Comparison of ENCODE assay signal across 1 cellular context in the genomic region with DNA sequence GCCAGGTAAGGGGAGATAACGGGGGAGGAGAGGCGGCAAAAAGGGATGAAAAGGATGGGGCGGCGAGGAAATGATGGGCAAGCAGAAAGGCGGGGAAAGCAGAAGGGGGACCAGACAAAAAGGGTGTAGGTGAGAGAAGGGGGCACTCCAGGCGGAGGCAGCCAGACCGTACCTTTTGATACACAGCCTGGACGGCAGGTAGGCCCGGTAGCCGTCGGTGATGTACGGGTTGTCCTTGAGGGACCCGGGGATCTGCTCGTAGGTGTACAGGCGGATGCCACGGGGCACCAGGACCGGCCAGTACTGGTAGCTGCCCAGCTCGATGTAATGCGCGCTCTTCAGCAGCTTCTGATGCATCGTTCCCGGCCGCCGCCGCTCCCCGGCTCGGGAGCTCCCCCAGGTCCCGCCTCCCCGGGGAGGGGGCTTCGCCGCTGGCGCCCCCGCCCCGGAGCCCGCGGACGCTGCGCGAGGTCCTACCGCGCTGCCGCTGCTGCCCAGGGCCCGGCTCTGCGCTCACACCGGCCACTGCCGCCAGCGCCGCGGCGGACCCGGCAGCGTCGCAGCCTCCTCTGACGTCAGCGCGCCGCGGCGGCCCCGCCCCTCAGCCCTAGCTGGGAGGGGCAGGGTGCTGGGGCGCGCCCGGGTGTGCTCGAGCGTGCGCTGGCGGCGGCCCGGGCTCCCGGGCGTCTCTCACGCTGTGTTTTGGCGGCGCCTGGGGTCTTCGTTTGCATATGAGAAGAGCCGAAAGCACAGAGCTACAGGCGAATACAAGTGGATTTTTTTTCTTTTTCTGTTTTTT.
TF ChIP-seq lines count a peak whose summit lies in the region.

PAQR3 (minus strand) TSS at position 571 of the 799 bp plus-strand sequence; CDS start at position 357, 214 bp downstream.

TF ChIP-seq in HEK293, 187 proteins besides CTCF, POLR2A, EP300 and RAD21 (continued from another document and continues in another):
- no peak for TF ChIP-seq ZNF558 (tag by site-specific recombination; IDR thresholded peaks at IDR 0.05)
- TF ChIP-seq ZNF610 (tag by site-specific recombination; IDR thresholded peaks at IDR 0.05; ENCODE audit: borderline replicate concordance): no peak
- no peak for TF ChIP-seq ZNF433 (tag by site-specific recombination; IDR thresholded peaks at IDR 0.05; ENCODE audit: low read depth)
- no peak for TF ChIP-seq KLF17 (tag by site-specific recombination; IDR thresholded peaks at IDR 0.05)
- TF ChIP-seq, protein P1, sequence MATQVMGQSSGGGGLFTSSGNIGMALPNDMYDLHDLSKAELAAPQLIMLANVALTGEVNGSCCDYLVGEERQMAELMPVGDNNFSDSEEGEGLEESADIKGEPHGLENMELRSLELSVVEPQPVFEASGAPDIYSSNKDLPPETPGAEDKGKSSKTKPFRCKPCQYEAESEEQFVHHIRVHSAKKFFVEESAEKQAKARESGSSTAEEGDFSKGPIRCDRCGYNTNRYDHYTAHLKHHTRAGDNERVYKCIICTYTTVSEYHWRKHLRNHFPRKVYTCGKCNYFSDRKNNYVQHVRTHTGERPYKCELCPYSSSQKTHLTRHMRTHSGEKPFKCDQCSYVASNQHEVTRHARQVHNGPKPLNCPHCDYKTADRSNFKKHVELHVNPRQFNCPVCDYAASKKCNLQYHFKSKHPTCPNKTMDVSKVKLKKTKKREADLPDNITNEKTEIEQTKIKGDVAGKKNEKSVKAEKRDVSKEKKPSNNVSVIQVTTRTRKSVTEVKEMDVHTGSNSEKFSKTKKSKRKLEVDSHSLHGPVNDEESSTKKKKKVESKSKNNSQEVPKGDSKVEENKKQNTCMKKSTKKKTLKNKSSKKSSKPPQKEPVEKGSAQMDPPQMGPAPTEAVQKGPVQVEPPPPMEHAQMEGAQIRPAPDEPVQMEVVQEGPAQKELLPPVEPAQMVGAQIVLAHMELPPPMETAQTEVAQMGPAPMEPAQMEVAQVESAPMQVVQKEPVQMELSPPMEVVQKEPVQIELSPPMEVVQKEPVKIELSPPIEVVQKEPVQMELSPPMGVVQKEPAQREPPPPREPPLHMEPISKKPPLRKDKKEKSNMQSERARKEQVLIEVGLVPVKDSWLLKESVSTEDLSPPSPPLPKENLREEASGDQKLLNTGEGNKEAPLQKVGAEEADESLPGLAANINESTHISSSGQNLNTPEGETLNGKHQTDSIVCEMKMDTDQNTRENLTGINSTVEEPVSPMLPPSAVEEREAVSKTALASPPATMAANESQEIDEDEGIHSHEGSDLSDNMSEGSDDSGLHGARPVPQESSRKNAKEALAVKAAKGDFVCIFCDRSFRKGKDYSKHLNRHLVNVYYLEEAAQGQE (tag by site-specific recombination; IDR thresholded peaks at IDR 0.05): no peak; the same call in 1 of the 2 replicates
- TF ChIP-seq ZNF518A (tag by site-specific recombination; conservative IDR thresholded peaks at IDR 0.05; ENCODE audit: low read depth): no peak
- TF ChIP-seq ZNF112 (tag by site-specific recombination; IDR thresholded peaks at IDR 0.05): no peak
- TF ChIP-seq ZNF692 (tag by site-specific recombination; IDR thresholded peaks at IDR 0.05): no peak
- 0 out of 2 replicates have a peak, but pooled peaks have one; percentile 9 for TF ChIP-seq ZFHX2 (tag by site-specific recombination; conservative IDR thresholded peaks at IDR 0.05)
- TF ChIP-seq GLI2 (tag by site-specific recombination; IDR thresholded peaks at IDR 0.05; ENCODE audit: borderline replicate concordance, low read depth): no peak
- no peak for TF ChIP-seq BCL11B (tag by site-specific recombination; IDR thresholded peaks at IDR 0.05; ENCODE audit: low read depth)
- TF ChIP-seq, protein P2, sequence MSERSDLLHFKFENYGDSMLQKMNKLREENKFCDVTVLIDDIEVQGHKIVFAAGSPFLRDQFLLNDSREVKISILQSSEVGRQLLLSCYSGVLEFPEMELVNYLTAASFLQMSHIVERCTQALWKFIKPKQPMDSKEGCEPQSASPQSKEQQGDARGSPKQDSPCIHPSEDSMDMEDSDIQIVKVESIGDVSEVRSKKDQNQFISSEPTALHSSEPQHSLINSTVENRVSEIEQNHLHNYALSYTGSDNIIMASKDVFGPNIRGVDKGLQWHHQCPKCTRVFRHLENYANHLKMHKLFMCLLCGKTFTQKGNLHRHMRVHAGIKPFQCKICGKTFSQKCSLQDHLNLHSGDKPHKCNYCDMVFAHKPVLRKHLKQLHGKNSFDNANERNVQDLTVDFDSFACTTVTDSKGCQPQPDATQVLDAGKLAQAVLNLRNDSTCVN (tag by site-specific recombination; optimal IDR thresholded peaks at IDR 0.05): peak; percentile 60
- no peak for TF ChIP-seq PRDM2 (tag by site-specific recombination; IDR thresholded peaks at IDR 0.05; ENCODE audit: borderline replicate concordance)
- no peak for TF ChIP-seq KLF1 (tag by site-specific recombination; IDR thresholded peaks at IDR 0.05)
- TF ChIP-seq ZBTB8A (tag by site-specific recombination; IDR thresholded peaks at IDR 0.05): peak; percentile 75
- no peak; the same call in 1 of the 2 replicates for TF ChIP-seq PRDM10 (tag by site-specific recombination; IDR thresholded peaks at IDR 0.05)
- no peak for TF ChIP-seq IKZF3 (tag by site-specific recombination; IDR thresholded peaks at IDR 0.05)
- no peak for TF ChIP-seq ZNF514 (tag by site-specific recombination; IDR thresholded peaks at IDR 0.05)
- peak; percentile 96 for TF ChIP-seq ZBTB20 (tag by site-specific recombination; IDR thresholded peaks at IDR 0.05)
- TF ChIP-seq ZNF37A (tag by site-specific recombination; IDR thresholded peaks at IDR 0.05): no peak
- no peak for TF ChIP-seq ZNF214 (tag by site-specific recombination; IDR thresholded peaks at IDR 0.05; ENCODE audit: borderline replicate concordance)
- TF ChIP-seq ZNF266 (tag by site-specific recombination; IDR thresholded peaks at IDR 0.05; ENCODE audit: low read depth): no peak
- no peak for TF ChIP-seq ZNF211 (tag by site-specific recombination; IDR thresholded peaks at IDR 0.05; ENCODE audit: low read depth)
- no peak for TF ChIP-seq ZNF2 (tag by site-specific recombination; IDR thresholded peaks at IDR 0.05)
- no peak for TF ChIP-seq OVOL3 (tag by site-specific recombination; IDR thresholded peaks at IDR 0.05)
- no peak for TF ChIP-seq ZNF10 (tag by site-specific recombination; IDR thresholded peaks at IDR 0.05)
- TF ChIP-seq ZNF404 (tag by site-specific recombination; IDR thresholded peaks at IDR 0.05): no peak
- no peak for TF ChIP-seq ZNF555 (tag by site-specific recombination; conservative IDR thresholded peaks at IDR 0.05)
- TF ChIP-seq RBAK (tag by site-specific recombination; IDR thresholded peaks at IDR 0.05): no peak
